In the genomic region with DNA sequence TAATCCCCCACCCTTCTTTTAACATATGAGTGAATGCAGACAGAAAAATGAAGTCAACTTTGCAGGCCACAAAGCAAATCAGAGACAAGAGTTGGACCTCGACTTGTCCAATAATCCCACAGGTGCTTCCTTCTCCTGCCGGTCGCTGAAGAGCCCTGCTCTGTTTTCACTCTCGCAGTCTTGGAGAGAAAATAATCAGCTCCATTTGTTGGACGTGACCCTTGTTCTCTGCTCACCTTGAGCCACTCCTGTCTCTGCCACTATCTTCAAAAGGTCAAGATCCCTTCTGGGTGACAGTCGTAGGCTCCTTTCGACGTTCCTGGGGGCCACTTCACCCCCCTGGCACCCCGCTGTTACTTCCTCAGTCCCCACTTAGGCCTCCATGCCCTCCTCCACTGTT, we compare ENCODE assay signal across 1 cellular context.
TF ChIP-seq lines count a peak whose summit lies in the region.

No MANE protein-coding gene starts in this region.

TF ChIP-seq in IMR-90, 13 proteins besides CTCF, POLR2A, EP300 and RAD21:
- TF ChIP-seq CHD1 (IDR thresholded peaks at IDR 0.05; ENCODE audit: low read depth, low read length) (no peak), BHLHE40 (IDR thresholded peaks at IDR 0.05; ENCODE audit: low read depth, low read length) (no peak), CEBPB (IDR thresholded peaks at IDR 0.05; ENCODE audit: low read depth, low read length) (no peak), MAZ (IDR thresholded peaks at IDR 0.05; ENCODE audit: borderline replicate concordance, low read depth, low read length) (no peak), MXI1 (IDR thresholded peaks at IDR 0.05; ENCODE audit: borderline replicate concordance, low read depth, low read length) (no peak), RFX5 (IDR thresholded peaks at IDR 0.05; ENCODE audit: low read depth, low read length) (no peak), MAFK (IDR thresholded peaks at IDR 0.05; ENCODE audit: low read depth, low read length) (no peak), NFE2L2 (IDR thresholded peaks at IDR 0.05; ENCODE audit: low read depth, low read length) (no peak), RCOR1 (IDR thresholded peaks at IDR 0.05; ENCODE audit: insufficient replicate concordance, low read length) (no peak)
- TF ChIP-seq, protein P1, sequence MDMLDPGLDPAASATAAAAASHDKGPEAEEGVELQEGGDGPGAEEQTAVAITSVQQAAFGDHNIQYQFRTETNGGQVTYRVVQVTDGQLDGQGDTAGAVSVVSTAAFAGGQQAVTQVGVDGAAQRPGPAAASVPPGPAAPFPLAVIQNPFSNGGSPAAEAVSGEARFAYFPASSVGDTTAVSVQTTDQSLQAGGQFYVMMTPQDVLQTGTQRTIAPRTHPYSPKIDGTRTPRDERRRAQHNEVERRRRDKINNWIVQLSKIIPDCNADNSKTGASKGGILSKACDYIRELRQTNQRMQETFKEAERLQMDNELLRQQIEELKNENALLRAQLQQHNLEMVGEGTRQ (IDR thresholded peaks at IDR 0.05; ENCODE audit: low read depth, low read length): no peak
- TF ChIP-seq, protein P2, sequence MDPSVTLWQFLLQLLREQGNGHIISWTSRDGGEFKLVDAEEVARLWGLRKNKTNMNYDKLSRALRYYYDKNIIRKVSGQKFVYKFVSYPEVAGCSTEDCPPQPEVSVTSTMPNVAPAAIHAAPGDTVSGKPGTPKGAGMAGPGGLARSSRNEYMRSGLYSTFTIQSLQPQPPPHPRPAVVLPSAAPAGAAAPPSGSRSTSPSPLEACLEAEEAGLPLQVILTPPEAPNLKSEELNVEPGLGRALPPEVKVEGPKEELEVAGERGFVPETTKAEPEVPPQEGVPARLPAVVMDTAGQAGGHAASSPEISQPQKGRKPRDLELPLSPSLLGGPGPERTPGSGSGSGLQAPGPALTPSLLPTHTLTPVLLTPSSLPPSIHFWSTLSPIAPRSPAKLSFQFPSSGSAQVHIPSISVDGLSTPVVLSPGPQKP (IDR thresholded peaks at IDR 0.05; ENCODE audit: borderline replicate concordance, low read depth, low read length): no peak
